In genomic region chr12:20561886-20562285, GRCh38 we compare ENCODE assay signal across 24 cellular contexts.
"Had no signal": no experiment of that assay in that cellular context is flagged by ENCODE, and none has a peak within 500 bp of the region (broad histone marks: within the 10 kb centered on the region; RNA-seq: fewer than 3 reads in every experiment).

No MANE protein-coding gene starts in this region.

- H3K4me1 ChIP-seq: esophagus squamous epithelium, prostate gland, uterus had no signal

- ATAC-seq: activated CD8-positive, alpha-beta memory T cell treated with anti-CD3 and anti-CD28 coated beads, Interleukin-2, amount 10 ng/mL, durations not matched to agents 7 days and 5 days; activated T-helper 17 cell treated with anti-CD3 and anti-CD28 coated beads, Interleukin-2, amount 50 U/mL, for 72 hours; left lobe of liver; stimulated activated effector memory CD8-positive, alpha-beta T cell treated with anti-CD3 and anti-CD28 coated beads, Interleukin-12 subunit alpha, Interleukin-12 subunit beta, amount 100 ng/mL, for 72 hours had no signal

- H3K27me3 ChIP-seq: esophagus squamous epithelium, right atrium auricular region, uterus had no signal

- FAIRE-seq: kidney, small intestine had no signal

- H3K9me3 ChIP-seq: esophagus squamous epithelium, prostate gland, right atrium auricular region, uterus had no signal

- DNase-seq: activated B cell treated with CpG ODN at 0.5 μM for 24 hours; activated CD4-positive, alpha-beta memory T cell treated with anti-CD3 and anti-CD28 coated beads, Interleukin-2, amount 10 ng/mL, durations not matched to agents 7 days and 5 days; activated CD4-positive, alpha-beta T cell treated with anti-CD3 and anti-CD28 coated beads for 48 hours; activated CD8-positive, alpha-beta memory T cell treated with anti-CD3 and anti-CD28 coated beads, Interleukin-2, amount 10 ng/mL, durations not matched to agents 7 days and 5 days; activated naive CD4-positive, alpha-beta T cell; activated naive CD8-positive, alpha-beta T cell treated with anti-CD3 and anti-CD28 coated beads for 36 hours; amygdala; dermis blood vessel endothelial cell; effector memory CD4-positive, alpha-beta T cell; esophagus squamous epithelium; foreskin melanocyte; glutamatergic neuron; hippocampal formation; kidney; mammary epithelial cell; small intestine; stimulated activated CD4-positive, alpha-beta T cell treated with anti-CD3 and anti-CD28 coated beads, Interleukin-4, amount 100 ng/mL, for 24 hours; uterus had no signal

- H3K27ac ChIP-seq: esophagus squamous epithelium, prostate gland, SK-N-MC, uterus had no signal

- H3K4me3 ChIP-seq: esophagus squamous epithelium, prostate gland, SK-N-MC, uterus had no signal

- H3K36me3 ChIP-seq: esophagus squamous epithelium, prostate gland, right atrium auricular region, uterus had no signal
